Comparison of ENCODE assay signal across 9 cellular contexts in the genomic region with DNA sequence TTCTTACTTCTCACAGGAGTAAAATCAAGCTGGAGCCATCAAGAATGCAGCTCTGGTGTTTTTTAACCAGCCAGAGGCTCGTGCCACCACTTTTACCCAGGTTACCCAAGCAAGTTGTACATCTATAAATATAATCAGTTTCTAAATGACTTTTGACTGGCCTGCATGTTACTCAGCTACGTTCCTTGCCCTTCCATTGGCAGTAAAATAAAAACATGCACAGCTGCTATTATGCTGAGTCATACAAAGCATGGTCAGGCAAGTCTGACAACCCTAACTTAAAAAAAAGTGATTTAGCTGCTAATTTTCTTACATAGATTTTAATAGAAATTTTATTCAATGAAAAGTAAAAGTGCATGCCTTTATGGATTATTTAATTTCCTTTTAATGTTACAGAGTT.
DNase-seq lines count a peak whose midpoint lies in the region; ATAC-seq, FAIRE-seq and TF ChIP-seq lines count a peak whose summit lies in the region.
"Had no signal": no experiment of that assay in that cellular context is flagged by ENCODE, and none has a peak within 500 bp of the region (broad histone marks: within the 10 kb centered on the region; RNA-seq: fewer than 3 reads in every experiment).

No MANE protein-coding gene starts in this region.

- H3K27me3 Mint-ChIP-seq in WTC11 (ENCODE audit: low read depth) = no peaks in the 10 kb centered on the region

- peak; percentile 56 for FAIRE-seq in keratinocyte (lab: Jason Lieb, UNC)
- FAIRE-seq: colon had no signal

- POLR2A ChIA-PET in WTC11 (lab: Charles Lee) = interaction anchor here (0.5 kb wide), 1 partner anchor 1104 kb away, joined by 4 read pairs; no protein-coding TSS in a partner anchor

- no peaks in the 10 kb centered on the region for H3K9me1 ChIP-seq in keratinocyte (ENCODE audit: control insufficient read depth, extremely low read depth, insufficient read depth, low read length)

- H3K9me3 Mint-ChIP-seq in WTC11 = no peaks in the 10 kb centered on the region

- no peak overlapping the region for H3K9ac ChIP-seq in OCI-LY3 (ENCODE audit: low read length)
- no peak overlapping the region for H3K9ac ChIP-seq in keratinocyte (ENCODE audit: control insufficient read depth, extremely low read depth, insufficient read depth, low read length)

- H3K36me3 Mint-ChIP-seq in WTC11 = no peaks in the 10 kb centered on the region

- CTCF ChIA-PET in WTC11 (lab: Charles Lee) = no interaction called here

- no peaks in the 10 kb centered on the region for H4K20me1 ChIP-seq in OCI-LY3 (ENCODE audit: insufficient read depth, low read length)
- no peaks in the 10 kb centered on the region for H4K20me1 ChIP-seq in keratinocyte (ENCODE audit: control insufficient read depth, extremely low read depth, insufficient read depth, low read length)

- dilution Hi-C loops in keratinocyte (cut with MboI; ENCODE audit: extremely low pct_ligation_motif_present, low sequenced_read_pairs) = no loop called here

- ATAC-seq in GM18502 (IDR thresholded peaks at IDR 0.05; ENCODE audit: poor library complexity, unreplicated experiment) (peak; percentile 95), HG02642 (IDR thresholded peaks at IDR 0.05; ENCODE audit: poor library complexity, unreplicated experiment) (peak; percentile 71), GM19397 (IDR thresholded peaks at IDR 0.05; ENCODE audit: unreplicated experiment) (no peak), WTC11 (no peak)

- H3K27ac Mint-ChIP-seq in WTC11 = no peak overlapping the region

- H3K4me2 ChIP-seq in OCI-LY3 (ENCODE audit: low read length) (peak overlapping the region; percentile 17), keratinocyte (ENCODE audit: control insufficient read depth, extremely low read depth, insufficient read depth, low read depth, low read length) (no peak overlapping the region)

- peaks cover 12% of the 10 kb centered on the region for H3K4me1 ChIP-seq in OCI-LY3 (ENCODE audit: low read length)
- H3K4me1 ChIP-seq in keratinocyte (ENCODE audit: control insufficient read depth, extremely low read depth, insufficient read depth, low read length) = peaks cover 6% of the 10 kb centered on the region

- TF ChIP-seq CTCF in OCI-LY3 (IDR thresholded peaks at IDR 0.05; ENCODE audit: low read depth, low read length) (no peak), keratinocyte (optimal IDR thresholded peaks at IDR 0.05 in 1 of 3, IDR thresholded peaks at IDR 0.05 in 1 of 3, conservative IDR thresholded peaks at IDR 0.05 in 1 of 3; ENCODE audit: extremely low read depth in 1 of 3, insufficient read depth in 2 of 3, low read length in 3 of 3) (no peak), WTC11 (IDR thresholded peaks at IDR 0.05) (no peak)

- no peak overlapping the region for H3K4me3 Mint-ChIP-seq in WTC11

- no peaks in the 10 kb centered on the region for H3K27me3 ChIP-seq in OCI-LY3 (ENCODE audit: low read depth, low read length)
- no peaks in the 10 kb centered on the region for H3K27me3 ChIP-seq in keratinocyte (ENCODE audit: control insufficient read depth, extremely low read depth, insufficient read depth, low read length)

- no peaks in the 10 kb centered on the region for H3K79me2 ChIP-seq in OCI-LY3 (ENCODE audit: low read length)
- H3K79me2 ChIP-seq in keratinocyte (ENCODE audit: control insufficient read depth, insufficient read depth, low read length) = no peaks in the 10 kb centered on the region

- DNase-seq in keratinocyte (ENCODE audit: low read depth, low spot score) (peak; percentile 23), epidermal melanocyte (ENCODE audit: insufficient read length, low spot score) (no peak), NOMO-1 treated with DMSO at 0.1 percent for 48 hours (lab: John Stamatoyannopoulos, UW; ENCODE audit: unreplicated experiment) (no peak), WTC11 (ENCODE audit: low spot score) (no peak)

- H3K27ac ChIP-seq in OCI-LY3 (ENCODE audit: low read length) (no peak overlapping the region), keratinocyte (ENCODE audit: control insufficient read depth, insufficient read depth, low read length) (no peak overlapping the region)

- H2AFZ ChIP-seq in OCI-LY3 (ENCODE audit: low read depth, low read length) = no peak overlapping the region
- H2AFZ ChIP-seq in keratinocyte (ENCODE audit: control insufficient read depth, low read length) = no peak overlapping the region

- H3K9me3 ChIP-seq in OCI-LY3 (ENCODE audit: insufficient read depth, low read length) (no peaks in the 10 kb centered on the region), keratinocyte (ENCODE audit: control insufficient read depth, low read depth, low read length) (no peaks in the 10 kb centered on the region)

- H3K4me3 ChIP-seq in OCI-LY3 (ENCODE audit: low read length) (no peak overlapping the region), keratinocyte (ENCODE audit: control insufficient read depth in 2 of 3, extremely low read depth in 1 of 3, insufficient read depth in 2 of 3, low read depth in 1 of 3, low read length in 3 of 3) (no peak overlapping the region)

- H3K4me1 Mint-ChIP-seq in WTC11 = peaks cover 15% of the 10 kb centered on the region

- H3K36me3 ChIP-seq in OCI-LY3 (replicated peaks; ENCODE audit: low read depth, low read length) (no peaks in the 10 kb centered on the region), keratinocyte (ENCODE audit: control insufficient read depth in 2 of 2, extremely low read depth in 1 of 2, insufficient read depth in 2 of 2, low read length in 2 of 2) (no peaks in the 10 kb centered on the region)

TF ChIP-seq in WTC11, 78 proteins besides CTCF, POLR2A, EP300 and RAD21:
- TF ChIP-seq, protein P1, sequence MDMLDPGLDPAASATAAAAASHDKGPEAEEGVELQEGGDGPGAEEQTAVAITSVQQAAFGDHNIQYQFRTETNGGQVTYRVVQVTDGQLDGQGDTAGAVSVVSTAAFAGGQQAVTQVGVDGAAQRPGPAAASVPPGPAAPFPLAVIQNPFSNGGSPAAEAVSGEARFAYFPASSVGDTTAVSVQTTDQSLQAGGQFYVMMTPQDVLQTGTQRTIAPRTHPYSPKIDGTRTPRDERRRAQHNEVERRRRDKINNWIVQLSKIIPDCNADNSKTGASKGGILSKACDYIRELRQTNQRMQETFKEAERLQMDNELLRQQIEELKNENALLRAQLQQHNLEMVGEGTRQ (CRISPR knock-in tag; IDR thresholded peaks at IDR 0.05) = no peak
- TF ChIP-seq, protein P2, sequence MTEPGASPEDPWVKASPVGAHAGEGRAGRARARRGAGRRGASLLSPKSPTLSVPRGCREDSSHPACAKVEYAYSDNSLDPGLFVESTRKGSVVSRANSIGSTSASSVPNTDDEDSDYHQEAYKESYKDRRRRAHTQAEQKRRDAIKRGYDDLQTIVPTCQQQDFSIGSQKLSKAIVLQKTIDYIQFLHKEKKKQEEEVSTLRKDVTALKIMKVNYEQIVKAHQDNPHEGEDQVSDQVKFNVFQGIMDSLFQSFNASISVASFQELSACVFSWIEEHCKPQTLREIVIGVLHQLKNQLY (CRISPR knock-in tag; IDR thresholded peaks at IDR 0.05) = no peak
- no peak for TF ChIP-seq ZNF423 (CRISPR knock-in tag; IDR thresholded peaks at IDR 0.05)
- TF ChIP-seq TCF7 (CRISPR knock-in tag; IDR thresholded peaks at IDR 0.05; ENCODE audit: low read depth) = no peak
- TF ChIP-seq MYBL2 (CRISPR knock-in tag; IDR thresholded peaks at IDR 0.05) = no peak
- TF ChIP-seq SMAD3 (CRISPR knock-in tag; IDR thresholded peaks at IDR 0.05; ENCODE audit: borderline replicate concordance) = no peak
- TF ChIP-seq, protein P3, sequence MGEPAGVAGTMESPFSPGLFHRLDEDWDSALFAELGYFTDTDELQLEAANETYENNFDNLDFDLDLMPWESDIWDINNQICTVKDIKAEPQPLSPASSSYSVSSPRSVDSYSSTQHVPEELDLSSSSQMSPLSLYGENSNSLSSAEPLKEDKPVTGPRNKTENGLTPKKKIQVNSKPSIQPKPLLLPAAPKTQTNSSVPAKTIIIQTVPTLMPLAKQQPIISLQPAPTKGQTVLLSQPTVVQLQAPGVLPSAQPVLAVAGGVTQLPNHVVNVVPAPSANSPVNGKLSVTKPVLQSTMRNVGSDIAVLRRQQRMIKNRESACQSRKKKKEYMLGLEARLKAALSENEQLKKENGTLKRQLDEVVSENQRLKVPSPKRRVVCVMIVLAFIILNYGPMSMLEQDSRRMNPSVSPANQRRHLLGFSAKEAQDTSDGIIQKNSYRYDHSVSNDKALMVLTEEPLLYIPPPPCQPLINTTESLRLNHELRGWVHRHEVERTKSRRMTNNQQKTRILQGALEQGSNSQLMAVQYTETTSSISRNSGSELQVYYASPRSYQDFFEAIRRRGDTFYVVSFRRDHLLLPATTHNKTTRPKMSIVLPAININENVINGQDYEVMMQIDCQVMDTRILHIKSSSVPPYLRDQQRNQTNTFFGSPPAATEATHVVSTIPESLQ (CRISPR knock-in tag; IDR thresholded peaks at IDR 0.05) = no peak
- TF ChIP-seq, protein P4, sequence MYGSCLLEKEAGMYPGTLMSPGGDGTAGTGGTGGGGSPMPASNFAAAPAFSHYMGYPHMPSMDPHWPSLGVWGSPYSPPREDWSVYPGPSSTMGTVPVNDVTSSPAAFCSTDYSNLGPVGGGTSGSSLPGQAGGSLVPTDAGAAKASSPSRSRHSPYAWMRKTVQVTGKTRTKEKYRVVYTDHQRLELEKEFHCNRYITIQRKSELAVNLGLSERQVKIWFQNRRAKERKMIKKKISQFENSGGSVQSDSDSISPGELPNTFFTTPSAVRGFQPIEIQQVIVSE (CRISPR knock-in tag; IDR thresholded peaks at IDR 0.05; ENCODE audit: borderline replicate concordance) = no peak
- no peak for TF ChIP-seq TEAD1 (CRISPR knock-in tag; IDR thresholded peaks at IDR 0.05)
- no peak for TF ChIP-seq ZNF121 (CRISPR knock-in tag; IDR thresholded peaks at IDR 0.05)
- TF ChIP-seq TP53 (CRISPR knock-in tag; IDR thresholded peaks at IDR 0.05) = no peak

Comparison
In these comparisons a context has a peak if more than half of its experiments do, and no peak if none do; other contexts are left out.
1. ATAC-seq: peak in GM18502 (single experiment) and HG02642 (single experiment); none in GM19397 (single experiment) and WTC11 (single experiment).